Comparison of ENCODE assay signal across 9 cellular contexts in genomic region chr15:70062321-70062956, GRCh38.
DNase-seq lines count a peak whose midpoint lies in the region; ATAC-seq, FAIRE-seq and TF ChIP-seq lines count a peak whose summit lies in the region.
"Had no signal": no experiment of that assay in that cellular context is flagged by ENCODE, and none has a peak within 500 bp of the region (broad histone marks: within the 10 kb centered on the region; RNA-seq: fewer than 3 reads in every experiment).

No MANE protein-coding gene starts in this region.

- no peaks in the 10 kb centered on the region for H3K9me3 ChIP-seq in BLaER1 treated with 17β-estradiol and CSF1 and Interleukin-3, amounts not matched to agents 10 nM and 100 nM (replicated peaks in 1 of 11)

- no peak for TF ChIP-seq CTCF in coronary artery (IDR thresholded peaks at IDR 0.05)

- peaks cover 21 to 34% (median 30%) of the 10 kb centered on the region in 11 experiments for H3K27me3 ChIP-seq in BLaER1 treated with 17β-estradiol and CSF1 and Interleukin-3, amounts not matched to agents 10 nM and 100 nM

- H3K4me2 ChIP-seq in BLaER1 treated with 17β-estradiol and CSF1 and Interleukin-3, amounts not matched to agents 10 nM and 100 nM: peak overlapping the region in 6 of 11 experiments; percentile 4 to 38 (median 18); a peak in 7 of 22 replicates

- ATAC-seq in GM21619 (IDR thresholded peaks at IDR 0.05; ENCODE audit: unreplicated experiment): no peak

- H3K9ac ChIP-seq in BLaER1 treated with 17β-estradiol and CSF1 and Interleukin-3, amounts not matched to agents 10 nM and 100 nM: no peak overlapping the region

- H3K36me3 ChIP-seq in BLaER1 treated with 17β-estradiol and CSF1 and Interleukin-3, amounts not matched to agents 10 nM and 100 nM: peaks cover 0 to 100% (median 0%) of the 10 kb centered on the region in 11 experiments; a peak in 7 of 22 replicates

- FAIRE-seq in RCC 7860 (lab: Jason Lieb, UNC): no peak
- FAIRE-seq: TTC549 had no signal

- peaks cover 0 to 20% (median 6%) of the 10 kb centered on the region in 10 experiments; a peak in 5 of 20 replicates for H3K4me1 ChIP-seq in BLaER1 treated with 17β-estradiol and CSF1 and Interleukin-3, amounts not matched to agents 10 nM and 100 nM

- H3K27ac ChIP-seq in BLaER1 treated with 17β-estradiol and CSF1 and Interleukin-3, amounts not matched to agents 10 nM and 100 nM: no peak overlapping the region
- H3K27ac ChIP-seq in coronary artery: peak overlapping the region in 1 of 2 donors; percentile 24

- H4K20me1 ChIP-seq in BLaER1 treated with 17β-estradiol and CSF1 and Interleukin-3, amounts not matched to agents 10 nM and 100 nM: peaks cover 0 to 99% (median 20%) of the 10 kb centered on the region in 11 experiments; a peak in 14 of 22 replicates

- DNase-seq in NCI-H2171 (lab: John Stamatoyannopoulos, UW): peak; percentile 93
- DNase-seq in coronary artery (ENCODE audit: low spot score): no peak
- DNase-seq in middle frontal gyrus (ENCODE audit: extremely low spot score, low spot score): peak; percentile 48
- DNase-seq in DMS53 (lab: John Stamatoyannopoulos, UW): no peak
- DNase-seq in RCC 7860 (ENCODE audit: low spot score): no peak
- no peak for DNase-seq in hepatic stellate cell (ENCODE audit: low spot score)

- no peak overlapping the region for H3K4me3 ChIP-seq in BLaER1 treated with 17β-estradiol and CSF1 and Interleukin-3, amounts not matched to agents 10 nM and 100 nM
- peak overlapping the region; percentile 47 for H3K4me3 ChIP-seq in coronary artery

Comparison
In these comparisons a context has a peak if more than half of its experiments do, and no peak if none do; other contexts are left out.
1. DNase-seq: peak in NCI-H2171 (single experiment) and middle frontal gyrus (single experiment); none in coronary artery (single experiment), DMS53 (single experiment), RCC 7860 (single experiment) and hepatic stellate cell (single experiment).